In the genomic region with DNA sequence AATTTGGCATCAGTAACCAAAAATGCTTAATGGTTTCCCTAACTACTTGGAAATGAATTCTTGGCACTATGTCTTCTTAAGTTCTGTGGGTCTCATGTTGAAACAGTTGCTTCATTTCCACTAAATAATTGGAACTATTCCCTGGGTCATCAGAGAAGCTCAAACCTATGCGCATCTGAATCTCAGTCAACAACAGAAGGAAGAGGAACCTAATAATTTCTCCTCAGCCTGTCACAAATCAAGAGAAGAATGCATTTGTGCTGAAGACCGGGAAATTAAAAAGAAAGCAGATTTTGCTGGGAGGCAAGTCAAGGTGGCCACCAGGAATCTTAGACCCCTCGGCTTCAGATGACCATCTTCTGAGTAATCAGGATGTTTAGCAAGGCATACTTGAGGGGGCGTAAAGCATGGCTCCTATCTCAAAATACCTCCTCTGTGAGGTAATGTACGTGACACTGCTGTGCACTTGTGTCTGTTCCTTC, we compare ENCODE assay signal across 16 cellular contexts. TPM values are rescaled to one million over a fixed set of nuclear protein-coding genes. Genes with fewer than 3 reads are reported as not detected.
DNase-seq lines count a peak whose midpoint lies in the region; FAIRE-seq and TF ChIP-seq lines count a peak whose summit lies in the region.
"Had no signal": no experiment of that assay in that cellular context is flagged by ENCODE, and none has a peak within 500 bp of the region (broad histone marks: within the 10 kb centered on the region; RNA-seq: fewer than 3 reads in every experiment).

No MANE protein-coding gene starts in this region.

- intact Hi-C loops in breast epithelium (cut with DNase I; ENCODE audit: low total_unique reads), result no loop called here
- intact Hi-C loops in activated T-helper 2 cell treated with anti-CD3 and anti-CD28 coated beads, Interferon-gamma antibody, Interleukin-2, Interleukin-4, amounts not matched to agents 10 μg/mL and 5 μg/mL and 100 μg/mL, durations not matched to agents 14 hours and 24 hours and 36 hours (cut with micrococcal nuclease), result no loop called here

- peaks cover 19% of the 10 kb centered on the region for H3K27me3 Mint-ChIP-seq in activated T-helper 2 cell treated with anti-CD3 and anti-CD28 coated beads, Interferon-gamma antibody, Interleukin-2, Interleukin-4, amounts not matched to agents 10 μg/mL and 5 μg/mL and 100 μg/mL, durations not matched to agents 14 hours and 24 hours and 36 hours (ENCODE audit: low read depth)

- no peak overlapping the region for H3K27ac Mint-ChIP-seq in activated T-helper 2 cell treated with anti-CD3 and anti-CD28 coated beads, Interferon-gamma antibody, Interleukin-2, Interleukin-4, amounts not matched to agents 10 μg/mL and 5 μg/mL and 100 μg/mL, durations not matched to agents 14 hours and 24 hours and 36 hours
- H3K27ac Mint-ChIP-seq: activated naive CD4-positive, alpha-beta T cell treated with anti-CD3 and anti-CD28 coated beads, Interleukin-2, amount 10 ng/mL, durations not matched to agents 7 days and 5 days had no signal

- H3K27ac ChIP-seq in ACC112 (ENCODE audit: low read depth, low read length) (peak overlapping the region; percentile 61), breast epithelium (peak overlapping the region; percentile 67 to 93)
- H3K27ac ChIP-seq: dorsolateral prefrontal cortex had no signal

- H3K4me3 ChIP-seq in ACC112 (ENCODE audit: low read depth, low read length), result peak overlapping the region; percentile 24
- H3K4me3 ChIP-seq in breast epithelium, result peak overlapping the region in 1 of 3 donors; percentile 28
- H3K4me3 ChIP-seq: dorsolateral prefrontal cortex had no signal

- H2AFZ ChIP-seq in ACC112 (ENCODE audit: low read length, unreplicated experiment), result peak overlapping the region; percentile 26

- H3K79me2 ChIP-seq in ACC112 (ENCODE audit: control insufficient read depth, insufficient read depth, low read length, unreplicated experiment), result no peaks in the 10 kb centered on the region

- peaks cover 28% of the 10 kb centered on the region for H3K4me1 ChIP-seq in ACC112 (ENCODE audit: control insufficient read depth, insufficient read depth, low read length, unreplicated experiment)
- no peaks in the 10 kb centered on the region for H3K4me1 ChIP-seq in breast epithelium

- no peaks in the 10 kb centered on the region for H3K9me3 Mint-ChIP-seq in activated T-helper 2 cell treated with anti-CD3 and anti-CD28 coated beads, Interferon-gamma antibody, Interleukin-2, Interleukin-4, amounts not matched to agents 10 μg/mL and 5 μg/mL and 100 μg/mL, durations not matched to agents 14 hours and 24 hours and 36 hours
- H3K9me3 Mint-ChIP-seq: activated naive CD4-positive, alpha-beta T cell treated with anti-CD3 and anti-CD28 coated beads, Interleukin-2, amount 10 ng/mL, durations not matched to agents 7 days and 5 days had no signal

- TF ChIP-seq POLR2A in breast epithelium (IDR thresholded peaks at IDR 0.05), result no peak

- no peaks in the 10 kb centered on the region for H3K36me3 ChIP-seq in ACC112 (ENCODE audit: insufficient read depth, low read length)
- H3K36me3 ChIP-seq in breast epithelium, result no peaks in the 10 kb centered on the region

- DNase-seq in HTR-8/SVneo (ENCODE audit: insufficient read length, low spot score) (peak; percentile 66), breast epithelium (ENCODE audit: low spot score in 2 of 2) (no peak), kidney tubule cell (ENCODE audit: low spot score) (peak; percentile 69), anterior cingulate cortex (lab: John Stamatoyannopoulos, UW) (no peak), NCI-H69 (lab: John Stamatoyannopoulos, UW) (no peak)
- no peak for DNase-seq in stimulated activated CD4-positive, alpha-beta T cell treated with anti-CD3 and anti-CD28 coated beads, Interleukin-4, amount 100 ng/mL, for 24 hours
- no peak for DNase-seq in activated T-helper 2 cell treated with anti-CD3 and anti-CD28 coated beads, Interferon-gamma antibody, Interleukin-2, Interleukin-4, amounts not matched to agents 10 μg/mL and 5 μg/mL and 100 μg/mL, durations not matched to agents 14 hours and 24 hours and 36 hours (ENCODE audit: low spot score)
- DNase-seq: ACHN; activated naive CD4-positive, alpha-beta T cell treated with anti-CD3 and anti-CD28 coated beads, Interleukin-2, amount 10 ng/mL, durations not matched to agents 7 days and 5 days; DND-41; dorsolateral prefrontal cortex; KBM-7; NCI-H2029 treated with DMSO at 0.1 percent for 48 hours; T-helper 2 cell had no signal

- no peak overlapping the region for H3K4me3 Mint-ChIP-seq in activated T-helper 2 cell treated with anti-CD3 and anti-CD28 coated beads, Interferon-gamma antibody, Interleukin-2, Interleukin-4, amounts not matched to agents 10 μg/mL and 5 μg/mL and 100 μg/mL, durations not matched to agents 14 hours and 24 hours and 36 hours (ENCODE audit: low read depth)
- H3K4me3 Mint-ChIP-seq: activated naive CD4-positive, alpha-beta T cell treated with anti-CD3 and anti-CD28 coated beads, Interleukin-2, amount 10 ng/mL, durations not matched to agents 7 days and 5 days had no signal

- no peaks in the 10 kb centered on the region for H3K36me3 Mint-ChIP-seq in activated T-helper 2 cell treated with anti-CD3 and anti-CD28 coated beads, Interferon-gamma antibody, Interleukin-2, Interleukin-4, amounts not matched to agents 10 μg/mL and 5 μg/mL and 100 μg/mL, durations not matched to agents 14 hours and 24 hours and 36 hours (ENCODE audit: low read depth)
- H3K36me3 Mint-ChIP-seq: activated naive CD4-positive, alpha-beta T cell treated with anti-CD3 and anti-CD28 coated beads, Interleukin-2, amount 10 ng/mL, durations not matched to agents 7 days and 5 days had no signal

- no peak for TF ChIP-seq CTCF in breast epithelium (IDR thresholded peaks at IDR 0.05)

- H3K4me1 Mint-ChIP-seq in activated T-helper 2 cell treated with anti-CD3 and anti-CD28 coated beads, Interferon-gamma antibody, Interleukin-2, Interleukin-4, amounts not matched to agents 10 μg/mL and 5 μg/mL and 100 μg/mL, durations not matched to agents 14 hours and 24 hours and 36 hours (ENCODE audit: low read depth), result no peaks in the 10 kb centered on the region
- H3K4me1 Mint-ChIP-seq: activated naive CD4-positive, alpha-beta T cell treated with anti-CD3 and anti-CD28 coated beads, Interleukin-2, amount 10 ng/mL, durations not matched to agents 7 days and 5 days had no signal

- no peaks in the 10 kb centered on the region for H3K9me3 ChIP-seq in breast epithelium

- peak; percentile 60 for FAIRE-seq in HTR-8/SVneo (lab: Jason Lieb, UNC)
- FAIRE-seq: GM18507 had no signal

- H3K27me3 ChIP-seq in ACC112 (ENCODE audit: insufficient read depth, low read length) (no peaks in the 10 kb centered on the region), breast epithelium (no peaks in the 10 kb centered on the region)
- H3K27me3 ChIP-seq: dorsolateral prefrontal cortex had no signal

RNA-seq across cellular contexts. Expression of a gene that starts 41.4 kb away (rescaled TPM):
- total RNA-seq in breast epithelium, result 100 to 1,000 TPM; 191 to 304 (median 210) TPM
- 216 and 221 TPM in 2 replicates for total RNA-seq in activated T-helper 2 cell treated with anti-CD3 and anti-CD28 coated beads, Interferon-gamma antibody, Interleukin-2, Interleukin-4, amounts not matched to agents 10 μg/mL and 5 μg/mL and 100 μg/mL, durations not matched to agents 14 hours and 24 hours and 36 hours

RNA-seq across cellular contexts. Expression of a gene that starts 54.3 kb away (rescaled TPM):
- 10 to 100 TPM in 2 of 3 donors, 1 to 10 TPM in 1; 3.8 to 55.3 (median 11.8) TPM for total RNA-seq in breast epithelium
- not detected in 2 replicates for total RNA-seq in activated T-helper 2 cell treated with anti-CD3 and anti-CD28 coated beads, Interferon-gamma antibody, Interleukin-2, Interleukin-4, amounts not matched to agents 10 μg/mL and 5 μg/mL and 100 μg/mL, durations not matched to agents 14 hours and 24 hours and 36 hours

Comparison
In these comparisons a context has a peak if more than half of its experiments do, and no peak if none do; other contexts are left out.
1. DNase-seq: peak in HTR-8/SVneo (single experiment) and kidney tubule cell (single experiment); none in breast epithelium (0 of 2), stimulated activated CD4-positive, alpha-beta T cell treated with anti-CD3 and anti-CD28 coated beads, Interleukin-4, amount 100 ng/mL, for 24 hours (single experiment), anterior cingulate cortex (0 of 58), NCI-H69 (single experiment) and activated T-helper 2 cell treated with anti-CD3 and anti-CD28 coated beads, Interferon-gamma antibody, Interleukin-2, Interleukin-4, amounts not matched to agents 10 μg/mL and 5 μg/mL and 100 μg/mL, durations not matched to agents 14 hours and 24 hours and 36 hours (single experiment).